ENCODE assay signal across 22 cellular contexts in the genomic region with DNA sequence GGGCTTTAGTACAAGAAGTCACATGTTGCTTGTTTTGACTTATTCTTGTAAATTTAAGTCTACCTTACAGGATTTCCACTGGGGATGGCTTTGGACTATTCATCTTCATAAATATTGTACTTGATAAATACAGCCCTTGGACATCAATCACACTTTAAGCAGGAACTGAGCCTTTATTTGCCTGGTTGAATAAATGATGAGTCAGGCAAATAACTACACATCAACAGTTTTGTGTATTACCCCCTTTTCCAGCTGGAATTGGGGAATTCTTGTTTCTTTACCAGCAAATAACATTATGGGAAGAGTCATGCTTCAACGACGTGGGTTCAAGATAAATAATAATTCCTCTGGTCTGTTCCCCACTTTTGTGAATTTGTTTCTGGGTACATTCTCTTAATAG.
"Had no signal": no experiment of that assay in that cellular context is flagged by ENCODE, and none has a peak within 500 bp of the region (broad histone marks: within the 10 kb centered on the region; RNA-seq: fewer than 3 reads in every experiment).

No MANE protein-coding gene starts in this region.

- H3K9me3 ChIP-seq: SK-N-SH had no signal

- H3K27ac ChIP-seq: HL-60, KMS-11 had no signal

- H3K4me2 ChIP-seq: KMS-11, SK-N-SH had no signal

- H3K4me3 Mint-ChIP-seq: T-cell had no signal

- DNase-seq: Kasumi-1, MV-4-11, NCI-H1048, NCI-H1105, NCI-H1436 treated with DMSO at 0.1 percent for 48 hours, NCI-H1694 treated with DMSO at 0.1 percent for 48 hours, NCI-H1930, NCI-H2081, NCI-H2107, NCI-H2227 treated with DMSO at 0.1 percent for 48 hours, NCI-H524, NCI-H526 treated with DMSO at 0.1 percent for 48 hours, NCI-H774, Right ventricle myocardium superior, RPMI8226, SK-N-SH, SW 1271, T-cell had no signal

- H3K36me3 Mint-ChIP-seq: T-cell had no signal

- H3K27me3 Mint-ChIP-seq: T-cell had no signal

- FAIRE-seq: HTR-8/SVneo, RCC 7860 had no signal

- H3K4me1 Mint-ChIP-seq: T-cell had no signal

- H3K9ac ChIP-seq: KMS-11, SK-N-SH had no signal

- ATAC-seq: T-cell had no signal

- H3K27ac Mint-ChIP-seq: T-cell had no signal
